Comparison of ENCODE assay signal across 29 cellular contexts in the genomic region with DNA sequence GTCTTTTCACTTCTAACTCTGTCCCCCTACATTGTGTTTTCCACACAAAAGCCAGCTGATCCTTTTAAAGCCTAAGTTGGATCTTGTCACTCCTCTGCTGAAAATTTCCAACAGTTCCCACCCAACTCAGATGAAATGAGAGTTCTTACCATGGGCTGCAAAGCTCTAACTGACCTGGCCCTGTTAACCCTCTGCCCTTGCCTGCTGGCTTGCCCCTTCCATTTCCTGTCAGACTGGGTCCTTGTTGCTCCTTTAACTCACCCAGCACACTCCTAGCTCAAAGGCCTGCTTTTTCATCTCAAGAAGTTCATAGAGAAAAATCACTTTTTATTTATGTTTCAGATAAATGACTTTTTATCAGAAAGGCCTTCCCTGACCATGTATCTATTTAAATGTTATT.
"Had no signal": no experiment of that assay in that cellular context is flagged by ENCODE, and none has a peak within 500 bp of the region (broad histone marks: within the 10 kb centered on the region; RNA-seq: fewer than 3 reads in every experiment).

No MANE protein-coding gene starts in this region.

- H3K27ac Mint-ChIP-seq: dendritic cell treated with granulocyte-macrophage colony-stimulating factor and Interleukin-4, amounts not matched to agents 40 ng/mL and 50 ng/mL, for 4 days; effector memory CD8-positive, alpha-beta T cell; endodermal cell had no signal

- H3K27me3 ChIP-seq: dorsolateral prefrontal cortex, esophagus muscularis mucosa, esophagus squamous epithelium, foreskin keratinocyte, gastrocnemius medialis, gastroesophageal sphincter, heart left ventricle, heart right ventricle, hepatocyte had no signal

- H3K9me3 ChIP-seq: esophagus muscularis mucosa, esophagus squamous epithelium, gastrocnemius medialis, gastroesophageal sphincter had no signal

- H3K79me2 ChIP-seq: hepatocyte had no signal

- H3K27ac ChIP-seq: coronary artery, dorsolateral prefrontal cortex, epithelial cell of prostate, esophagus muscularis mucosa, esophagus squamous epithelium, foreskin keratinocyte, gastrocnemius medialis, gastroesophageal sphincter, heart left ventricle, heart right ventricle, hepatocyte had no signal

- ATAC-seq: effector memory CD8-positive, alpha-beta T cell; esophagus mucosa; foreskin keratinocyte; gastrocnemius medialis; gastroesophageal sphincter; heart left ventricle; heart right ventricle had no signal

- H3K4me3 Mint-ChIP-seq: dendritic cell treated with granulocyte-macrophage colony-stimulating factor and Interleukin-4, amounts not matched to agents 40 ng/mL and 50 ng/mL, for 4 days; effector memory CD8-positive, alpha-beta T cell; endodermal cell had no signal

- H2AFZ ChIP-seq: hepatocyte had no signal

- H3K27me3 Mint-ChIP-seq: dendritic cell treated with granulocyte-macrophage colony-stimulating factor and Interleukin-4, amounts not matched to agents 40 ng/mL and 50 ng/mL, for 4 days had no signal

- H3K4me2 ChIP-seq: hepatocyte had no signal

- H3K4me3 ChIP-seq: coronary artery, dorsolateral prefrontal cortex, esophagus muscularis mucosa, esophagus squamous epithelium, gastrocnemius medialis, gastroesophageal sphincter, heart left ventricle, heart right ventricle, hepatocyte had no signal

- H3K9me3 Mint-ChIP-seq: dendritic cell treated with granulocyte-macrophage colony-stimulating factor and Interleukin-4, amounts not matched to agents 40 ng/mL and 50 ng/mL, for 4 days; effector memory CD8-positive, alpha-beta T cell had no signal

- H3K4me1 ChIP-seq: esophagus squamous epithelium, foreskin keratinocyte, gastrocnemius medialis, gastroesophageal sphincter, heart right ventricle had no signal

- H3K36me3 ChIP-seq: esophagus muscularis mucosa, esophagus squamous epithelium, gastrocnemius medialis, gastroesophageal sphincter, heart left ventricle, heart right ventricle had no signal

- FAIRE-seq: endometrium, endothelial cell of umbilical vein, frontal cortex had no signal

- DNase-seq: cortex of kidney; dermis blood vessel endothelial cell; dorsolateral prefrontal cortex; effector CD4-positive, alpha-beta T cell; effector CD8-positive, alpha-beta T cell; effector memory CD4-positive, alpha-beta T cell; effector memory CD8-positive, alpha-beta T cell; endodermal cell; erythroblast; esophagus squamous epithelium; foreskin fibroblast; foreskin keratinocyte; foreskin melanocyte; gastrocnemius medialis; glutamatergic neuron; head of caudate nucleus; heart left ventricle; heart right ventricle; hippocampal formation had no signal
